Comparison of ENCODE assay signal across 24 cellular contexts in the genomic region with DNA sequence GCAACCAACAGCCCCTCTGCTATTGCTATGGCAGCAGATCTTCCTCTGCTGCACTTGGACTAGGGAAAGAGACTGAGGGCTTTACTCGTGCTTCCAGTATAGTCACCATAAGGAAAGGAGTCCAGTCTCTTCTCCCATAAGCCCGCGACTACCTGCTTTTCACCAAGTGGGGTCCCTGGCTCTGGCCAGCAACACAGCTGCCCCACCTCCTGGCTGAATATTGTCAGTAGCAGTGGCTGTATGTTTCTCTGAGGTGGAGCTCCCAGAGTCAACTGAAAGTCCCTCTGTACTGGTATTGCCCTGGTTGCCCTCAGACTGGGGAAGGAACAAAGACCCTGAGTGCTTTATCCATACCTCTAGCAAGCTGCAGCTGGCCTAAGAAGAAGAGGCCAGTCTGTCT.
"Had no signal": no experiment of that assay in that cellular context is flagged by ENCODE, and none has a peak within 500 bp of the region (broad histone marks: within the 10 kb centered on the region; RNA-seq: fewer than 3 reads in every experiment).

No MANE protein-coding gene starts in this region.

- H3K9me3 ChIP-seq: SJCRH30 had no signal

- H3K4me1 Mint-ChIP-seq: IgD-negative memory B cell had no signal

- H3K36me3 Mint-ChIP-seq: IgD-negative memory B cell had no signal

- H3K9ac ChIP-seq: KMS-11 had no signal

- H3K27ac Mint-ChIP-seq: IgD-negative memory B cell had no signal

- H3K36me3 ChIP-seq: SJCRH30 had no signal

- H3K27ac ChIP-seq: HL-60, KMS-11, RWPE1, SJCRH30 had no signal

- H3K27me3 Mint-ChIP-seq: IgD-negative memory B cell had no signal

- H3K4me1 ChIP-seq: SJCRH30 had no signal

- H3K27me3 ChIP-seq: SJCRH30 had no signal

- H3K4me3 Mint-ChIP-seq: IgD-negative memory B cell had no signal

- H3K4me2 ChIP-seq: KMS-11 had no signal

- ATAC-seq: K562, Panc1, PC-3, SK-N-SH treated with all-trans-retinoic acid at 6 μM for 48 hours had no signal

- DNase-seq: Kasumi-1, MM.1S, MV-4-11, NCI-H1048, NCI-H1105, NCI-H1417, NCI-H1436 treated with DMSO at 0.1 percent for 48 hours, NCI-H1694, NCI-H187 treated with DMSO at 0.1 percent for 48 hours, NCI-H2029 treated with DMSO at 0.1 percent for 48 hours, NCI-H2227 treated with DMSO at 0.1 percent for 48 hours, NCI-H526 treated with DMSO at 0.1 percent for 48 hours, NCI-H774, PC-3, SHP77, SJCRH30, T-helper 1 cell had no signal

- H3K4me3 ChIP-seq: K562, SJCRH30 had no signal
